ENCODE assay signal across 1 cellular context in genomic region chr9:27369591-27369990, GRCh38.
TF ChIP-seq lines count a peak whose summit lies in the region.

No MANE protein-coding gene starts in this region.

TF ChIP-seq in GM23338, 12 proteins besides CTCF, POLR2A, EP300 and RAD21 (continued from another document):
- TF ChIP-seq EZH2 (IDR thresholded peaks at IDR 0.05; ENCODE audit: low read depth, unreplicated experiment), result no peak
- no peak for TF ChIP-seq ZNF331 (CRISPR knock-in tag; IDR thresholded peaks at IDR 0.05; ENCODE audit: low read depth)
- no peak for TF ChIP-seq JUNB (IDR thresholded peaks at IDR 0.05; ENCODE audit: unreplicated experiment)
